1 cellular context compared by ENCODE assay signal in genomic region chr1:203406446-203407045, GRCh38.
TF ChIP-seq lines count a peak whose summit lies in the region.

No MANE protein-coding gene starts in this region.

TF ChIP-seq in HepG2, 621 proteins besides CTCF, POLR2A, EP300 and RAD21 (continued from another document):
- TF ChIP-seq ZHX2 (IDR thresholded peaks at IDR 0.05; ENCODE audit: low read depth), result no peak
- no peak for TF ChIP-seq ZHX2 (CRISPR knock-in tag; IDR thresholded peaks at IDR 0.05; ENCODE audit: borderline replicate concordance)
- no peak for TF ChIP-seq GLI4 (CRISPR knock-in tag; IDR thresholded peaks at IDR 0.05; ENCODE audit: borderline replicate concordance)
- TF ChIP-seq PHB2 (IDR thresholded peaks at IDR 0.05; ENCODE audit: partially characterized antibody), result no peak
- TF ChIP-seq BCL3 (CRISPR knock-in tag; IDR thresholded peaks at IDR 0.05), result no peak
- TF ChIP-seq PHF5A (CRISPR knock-in tag; IDR thresholded peaks at IDR 0.05; ENCODE audit: low read depth, unreplicated experiment), result no peak
- TF ChIP-seq IKZF5 (CRISPR knock-in tag; IDR thresholded peaks at IDR 0.05), result no peak
- no peak for TF ChIP-seq ELK4 (CRISPR knock-in tag; IDR thresholded peaks at IDR 0.05; ENCODE audit: borderline replicate concordance)
- no peak for TF ChIP-seq SNAPC4 (CRISPR knock-in tag; IDR thresholded peaks at IDR 0.05)
